In the genomic region with DNA sequence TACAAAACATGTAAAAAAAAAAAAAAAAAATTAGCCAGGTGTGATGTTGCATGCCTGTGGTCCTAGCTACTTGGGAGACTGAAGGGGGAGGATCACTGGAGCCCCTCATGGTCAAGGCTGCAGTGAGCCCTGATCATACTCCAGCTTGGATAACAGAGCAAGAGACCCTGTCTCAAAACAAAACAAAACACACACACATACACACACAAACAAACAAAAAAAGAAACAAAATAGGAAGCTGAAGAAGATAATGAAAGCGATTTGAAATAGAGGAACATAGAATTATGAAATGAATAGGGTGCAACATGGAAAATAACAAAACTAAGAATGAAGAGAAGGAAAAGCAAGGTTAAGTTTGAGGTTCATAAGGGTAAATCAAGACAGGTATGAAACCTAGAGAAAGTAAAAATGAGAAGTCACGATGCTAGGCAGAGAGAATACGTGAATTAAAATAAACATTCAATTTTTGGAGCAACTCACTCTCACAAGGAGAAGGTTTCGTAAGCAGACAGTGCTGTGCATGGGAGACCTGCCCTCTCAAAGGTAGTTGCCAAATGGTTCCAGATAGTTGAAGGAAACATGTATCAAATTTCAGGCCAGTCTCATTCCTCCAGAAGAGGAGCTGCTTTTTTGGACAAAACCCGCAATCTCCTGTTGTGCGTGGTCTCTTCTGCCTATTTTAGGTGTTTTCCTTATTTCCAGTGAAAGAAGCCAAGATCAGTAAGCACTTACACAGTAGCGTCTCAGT, we compare ENCODE assay signal across 13 cellular contexts. TPM values are rescaled to one million over a fixed set of nuclear protein-coding genes. Genes with fewer than 3 reads are reported as not detected.
DNase-seq lines count a peak whose midpoint lies in the region; ATAC-seq and TF ChIP-seq lines count a peak whose summit lies in the region.
"Had no signal": no experiment of that assay in that cellular context is flagged by ENCODE, and none has a peak within 500 bp of the region (broad histone marks: within the 10 kb centered on the region; RNA-seq: fewer than 3 reads in every experiment).

No MANE protein-coding gene starts in this region.

- H3K27me3 Mint-ChIP-seq in MCF 10A (ENCODE audit: insufficient read depth, unreplicated experiment) = no peaks in the 10 kb centered on the region
- H3K27me3 Mint-ChIP-seq: activated naive CD8-positive, alpha-beta T cell had no signal

- no peaks in the 10 kb centered on the region for H3K9me3 Mint-ChIP-seq in MCF 10A (ENCODE audit: unreplicated experiment)

- peak; percentile 93 for DNase-seq in MCF 10A (ENCODE audit: unreplicated experiment)
- no peak for DNase-seq in breast epithelium (ENCODE audit: low spot score in 2 of 2)
- peak; percentile 58 for DNase-seq in OCI-M1 (lab: John Stamatoyannopoulos, UW)
- no peak for DNase-seq in esophagus squamous epithelium (lab: John Stamatoyannopoulos, UW)
- peak; percentile 26 to 36 for DNase-seq in thyroid gland
- no peak for DNase-seq in H4 (ENCODE audit: low spot score)
- DNase-seq in NCI-H526 (lab: John Stamatoyannopoulos, UW) = no peak
- DNase-seq: activated CD4-positive, alpha-beta T cell treated with anti-CD3 and anti-CD28 coated beads for 48 hours; C1 segment of cervical spinal cord; effector CD4-positive, alpha-beta T cell; hypothalamus had no signal

- TF ChIP-seq CTCF in MCF 10A (IDR thresholded peaks at IDR 0.05; ENCODE audit: unreplicated experiment) (no peak), breast epithelium (IDR thresholded peaks at IDR 0.05) (no peak), esophagus squamous epithelium (IDR thresholded peaks at IDR 0.05) (no peak), thyroid gland (IDR thresholded peaks at IDR 0.05) (no peak)

- no peaks in the 10 kb centered on the region for H3K27me3 ChIP-seq in breast epithelium
- H3K27me3 ChIP-seq in esophagus squamous epithelium = no peaks in the 10 kb centered on the region
- H3K27me3 ChIP-seq in thyroid gland = no peaks in the 10 kb centered on the region

- CTCF ChIA-PET in MCF 10A (lab: Yijun Ruan, JAX) = interaction anchor here (0.5 to 5.7 kb wide), 16 partner anchors 9 to 1713 kb away, joined by 3 to 46 read pairs (median 3); no protein-coding TSS in a partner anchor

- H3K4me1 ChIP-seq in breast epithelium (peaks cover 0 to 18% of the 10 kb centered on the region in 2 donors), esophagus squamous epithelium (peaks cover 20 to 61% (median 41%) of the 10 kb centered on the region in 3 donors), thyroid gland (peaks cover 38 to 53% of the 10 kb centered on the region in 2 donors)

- intact Hi-C loops in MCF 10A (cut with micrococcal nuclease) (no loop called here), breast epithelium (cut with DNase I; ENCODE audit: low total_unique reads) (no loop called here), esophagus squamous epithelium (cut with DNase I) (no loop called here), thyroid gland (cut with DNase I) (no loop called here)

- POLR2A ChIA-PET in MCF 10A (lab: Yijun Ruan, JAX) = interaction anchor here (0.6 to 7.1 kb wide), 24 partner anchors 9 to 870 kb away, joined by 3 to 160 read pairs (median 6); partner anchors contain the start of genes C1orf116 and CD55

- H3K9me3 ChIP-seq in breast epithelium = no peaks in the 10 kb centered on the region
- H3K9me3 ChIP-seq in esophagus squamous epithelium = no peaks in the 10 kb centered on the region
- no peaks in the 10 kb centered on the region for H3K9me3 ChIP-seq in thyroid gland

- peak overlapping the region in 1 of 2 donors; percentile 36 for H3K27ac ChIP-seq in breast epithelium
- peak overlapping the region; percentile 9 to 61 (median 42) for H3K27ac ChIP-seq in esophagus squamous epithelium
- H3K27ac ChIP-seq in thyroid gland = peak overlapping the region in 2 of 3 donors; percentile 2 to 53

- peaks cover 38% of the 10 kb centered on the region for H3K36me3 Mint-ChIP-seq in MCF 10A (ENCODE audit: insufficient read depth, unreplicated experiment)

- ATAC-seq in GM21723 (IDR thresholded peaks at IDR 0.05; ENCODE audit: unreplicated experiment) = no peak

- peak overlapping the region in 1 of 3 donors; percentile 20 for H3K4me3 ChIP-seq in breast epithelium
- H3K4me3 ChIP-seq in esophagus squamous epithelium = peak overlapping the region in 3 of 4 donors; percentile 0 to 21 (median 8)
- H3K4me3 ChIP-seq in thyroid gland (replicated peaks in 1 of 3) = no peak overlapping the region

- no TSS peak for BruUV-seq in MCF 10A (replicated peaks; lab: Mats Ljungman, UMichigan)

- 43 to 63% methylated on average over 7 of the region's 7 CpGs for WGBS in esophagus squamous epithelium, 2 donors
- 53 to 58% methylated on average over 7 of the region's 7 CpGs for WGBS in thyroid gland, 2 donors

- no peaks in the 10 kb centered on the region for H3K36me3 ChIP-seq in breast epithelium
- peaks cover 0 to 33% (median 8%) of the 10 kb centered on the region in 3 donors for H3K36me3 ChIP-seq in esophagus squamous epithelium
- peaks cover 9% of the 10 kb centered on the region in 2 donors for H3K36me3 ChIP-seq in thyroid gland

- H3K4me3 Mint-ChIP-seq in MCF 10A (ENCODE audit: unreplicated experiment) = peak overlapping the region; percentile 99

- H3K27ac Mint-ChIP-seq in MCF 10A (ENCODE audit: low read depth, unreplicated experiment) = no peak overlapping the region

- TF ChIP-seq POLR2A in breast epithelium (IDR thresholded peaks at IDR 0.05) = no peak
- TF ChIP-seq POLR2A in esophagus squamous epithelium (IDR thresholded peaks at IDR 0.05) = no peak
- TF ChIP-seq POLR2A in thyroid gland (IDR thresholded peaks at IDR 0.05) = no peak

- peaks cover 44% of the 10 kb centered on the region for H3K4me1 Mint-ChIP-seq in MCF 10A (ENCODE audit: insufficient read depth, unreplicated experiment)

RNA-seq across cellular contexts. Expression of gene CD46, which starts 3.3 kb away (rescaled TPM):
- total RNA-seq in MCF 10A (2022) (181 and 184 TPM in 2 replicates), breast epithelium (100 to 1,000 TPM; 203 to 283 (median 204) TPM), esophagus squamous epithelium (100 to 1,000 TPM; 131 to 191 (median 157) TPM), thyroid gland (100 to 1,000 TPM; 135 to 275 (median 180) TPM)
- 41.5 and 55.6 TPM in 2 replicates for total RNA-seq in H4 (2014; rRNA removed; shearing (Covaris generic))

Comparison
In these comparisons a context has a peak if more than half of its experiments do, and no peak if none do; other contexts are left out.
1. DNase-seq: peak in MCF 10A (single experiment), OCI-M1 (single experiment) and thyroid gland (2 of 2); none in breast epithelium (0 of 2), esophagus squamous epithelium (single experiment), H4 (single experiment) and NCI-H526 (0 of 2).
2. H3K4me3 ChIP-seq: peak in esophagus squamous epithelium (3 of 4); none in thyroid gland (0 of 3).